Comparison of ENCODE assay signal across 9 cellular contexts in genomic region chr5:92945630-92946097, GRCh38.
DNase-seq lines count a peak whose midpoint lies in the region; ATAC-seq, FAIRE-seq and TF ChIP-seq lines count a peak whose summit lies in the region.
"Had no signal": no experiment of that assay in that cellular context is flagged by ENCODE, and none has a peak within 500 bp of the region (broad histone marks: within the 10 kb centered on the region; RNA-seq: fewer than 3 reads in every experiment).

No MANE protein-coding gene starts in this region.

- intact Hi-C loops in left lung (cut with DNase I): no loop called here

- DNase-seq in Ammon's horn (ENCODE audit: low spot score) (peak; percentile 61), astrocyte (ENCODE audit: low read depth) (peak; percentile 83), left lung (no peak), occipital lobe (lab: John Stamatoyannopoulos, UW) (no peak)
- DNase-seq in activated T-cell treated with anti-CD3 and anti-CD28 coated beads, Interleukin-2, amount 50 U/mL, for 24 hours: no peak
- DNase-seq: posterior cingulate gyrus had no signal

- H3K4me2 ChIP-seq in astrocyte (ENCODE audit: low read length): peak overlapping the region; percentile 36

- TF ChIP-seq CTCF in astrocyte (IDR thresholded peaks at IDR 0.05; ENCODE audit: insufficient read depth, low read depth, low read length) (no peak), left lung (IDR thresholded peaks at IDR 0.05) (no peak)

- H3K4me1 ChIP-seq in astrocyte (ENCODE audit: insufficient read depth, low read length): peaks cover 7% of the 10 kb centered on the region
- H3K4me1 ChIP-seq in left lung: no peaks in the 10 kb centered on the region

- H3K9ac ChIP-seq in astrocyte (ENCODE audit: low read length): no peak overlapping the region

- ATAC-seq in HG03097 (IDR thresholded peaks at IDR 0.05; ENCODE audit: low FRiP score, unreplicated experiment) (peak; percentile 87), left lung (peak; percentile 40), GM18519 (IDR thresholded peaks at IDR 0.05; ENCODE audit: low FRiP score, unreplicated experiment) (no peak), HG02840 (IDR thresholded peaks at IDR 0.05; ENCODE audit: low FRiP score, unreplicated experiment) (no peak)

- H3K4me3 ChIP-seq in astrocyte (ENCODE audit: insufficient read depth, low read depth, low read length) (no peak overlapping the region), left lung (no peak overlapping the region)

- H2AFZ ChIP-seq in astrocyte (ENCODE audit: low read depth, low read length): peak overlapping the region; percentile 2

- H3K27ac ChIP-seq in astrocyte (ENCODE audit: low read depth, low read length) (no peak overlapping the region), left lung (peak overlapping the region in 1 of 2 donors; percentile 2)

- H3K4me3 Mint-ChIP-seq in astrocyte (ENCODE audit: unreplicated experiment): no peak overlapping the region
- no peak overlapping the region for H3K4me3 Mint-ChIP-seq in activated T-cell treated with anti-CD3 and anti-CD28 coated beads, Interleukin-2, amount 50 U/mL, for 24 hours

- no peaks in the 10 kb centered on the region for H3K27me3 Mint-ChIP-seq in astrocyte (ENCODE audit: low read depth, unreplicated experiment)
- no peaks in the 10 kb centered on the region for H3K27me3 Mint-ChIP-seq in activated T-cell treated with anti-CD3 and anti-CD28 coated beads, Interleukin-2, amount 50 U/mL, for 24 hours

- no peaks in the 10 kb centered on the region for H3K36me3 Mint-ChIP-seq in astrocyte (ENCODE audit: low read depth, unreplicated experiment)
- H3K36me3 Mint-ChIP-seq in activated T-cell treated with anti-CD3 and anti-CD28 coated beads, Interleukin-2, amount 50 U/mL, for 24 hours (ENCODE audit: low read depth): no peaks in the 10 kb centered on the region

- no peaks in the 10 kb centered on the region for H3K9me3 Mint-ChIP-seq in astrocyte (ENCODE audit: unreplicated experiment)
- peaks cover 25% of the 10 kb centered on the region for H3K9me3 Mint-ChIP-seq in activated T-cell treated with anti-CD3 and anti-CD28 coated beads, Interleukin-2, amount 50 U/mL, for 24 hours

- H4K20me1 ChIP-seq in astrocyte (ENCODE audit: insufficient read depth, low read length): no peaks in the 10 kb centered on the region

- no peaks in the 10 kb centered on the region for H3K36me3 ChIP-seq in astrocyte (ENCODE audit: insufficient read depth, low read length)
- no peaks in the 10 kb centered on the region for H3K36me3 ChIP-seq in left lung

- peaks cover 4% of the 10 kb centered on the region for H3K4me1 Mint-ChIP-seq in astrocyte (ENCODE audit: low read depth, unreplicated experiment)
- H3K4me1 Mint-ChIP-seq in activated T-cell treated with anti-CD3 and anti-CD28 coated beads, Interleukin-2, amount 50 U/mL, for 24 hours (ENCODE audit: low read depth): no peaks in the 10 kb centered on the region

- H3K9me3 ChIP-seq in astrocyte (ENCODE audit: insufficient read depth, low read depth, low read length): no peaks in the 10 kb centered on the region
- peaks cover 0 to 7% of the 10 kb centered on the region in 2 donors for H3K9me3 ChIP-seq in left lung

- no peaks in the 10 kb centered on the region for H3K27me3 ChIP-seq in astrocyte (ENCODE audit: insufficient read depth, low read length)
- no peaks in the 10 kb centered on the region for H3K27me3 ChIP-seq in left lung

- no peak overlapping the region for H3K27ac Mint-ChIP-seq in astrocyte (ENCODE audit: unreplicated experiment)
- H3K27ac Mint-ChIP-seq in activated T-cell treated with anti-CD3 and anti-CD28 coated beads, Interleukin-2, amount 50 U/mL, for 24 hours: no peak overlapping the region

- H3K79me2 ChIP-seq in astrocyte (ENCODE audit: insufficient read depth, low read length): no peaks in the 10 kb centered on the region

- peak; percentile 34 for FAIRE-seq in astrocyte (lab: Jason Lieb, UNC)

Comparison
In these comparisons a context has a peak if more than half of its experiments do, and no peak if none do; other contexts are left out.
1. DNase-seq: peak in Ammon's horn (single experiment) and astrocyte (single experiment); none in left lung (0 of 2), activated T-cell treated with anti-CD3 and anti-CD28 coated beads, Interleukin-2, amount 50 U/mL, for 24 hours (single experiment) and occipital lobe (single experiment).
2. ATAC-seq: peak in HG03097 (single experiment) and left lung (single experiment); none in GM18519 (single experiment) and HG02840 (single experiment).